Comparison of ENCODE assay signal across 8 cellular contexts in the genomic region with DNA sequence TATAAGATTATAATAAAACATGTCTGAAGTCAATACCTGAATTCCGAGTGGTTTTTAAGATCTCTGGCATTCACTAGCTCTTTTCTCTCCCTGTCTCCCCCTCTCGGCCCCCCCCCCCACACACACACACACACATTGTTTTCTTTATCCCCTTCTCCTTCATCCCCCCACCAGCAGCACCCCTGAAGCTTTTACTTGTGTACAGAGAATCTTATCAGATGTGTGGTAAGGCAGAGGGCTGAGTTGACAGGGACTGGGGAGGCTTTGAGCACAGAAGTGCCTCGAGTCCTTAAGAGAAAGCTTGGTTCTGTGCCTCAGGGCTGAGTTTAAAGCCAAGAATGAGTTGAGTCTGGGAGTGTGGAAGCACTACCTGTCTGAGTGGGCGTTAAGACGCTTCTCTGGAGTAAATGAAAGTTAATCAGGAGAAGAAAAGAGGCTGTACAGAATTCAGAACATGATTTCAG. TPM values are rescaled to one million over a fixed set of nuclear protein-coding genes. Genes with fewer than 3 reads are reported as not detected.
A peak's percentile ranks its signal among the peaks of the same experiment; 100 is the strongest.
DNase-seq lines count a peak whose midpoint lies in the region; ATAC-seq and TF ChIP-seq lines count a peak whose summit lies in the region.

No MANE protein-coding gene starts in this region.

- H3K27ac ChIP-seq in heart right ventricle, result peak overlapping the region; percentile 21 to 89 (median 73)
- H3K27ac ChIP-seq in SJSA1, result peak overlapping the region; percentile 10; the same call in 1 of the 2 replicates
- H3K27ac ChIP-seq in right lobe of liver, result peak overlapping the region; percentile 96 to 97 (median 96)
- H3K27ac ChIP-seq in subcutaneous abdominal adipose tissue (ENCODE audit: low read depth, low read length), result peak overlapping the region; percentile 88

- H3K4me1 Mint-ChIP-seq in brain, result peaks cover 41% of the 10 kb centered on the region

- ATAC-seq in heart right ventricle, result no peak
- no peak for ATAC-seq in Right ventricle myocardium superior (ENCODE audit: poor library complexity)
- peak in 3 of 4 donors; percentile 1 to 5 (median 3) for ATAC-seq in right lobe of liver
- no peak for ATAC-seq in HG02973 (IDR thresholded peaks at IDR 0.05; ENCODE audit: unreplicated experiment)
- no peak for ATAC-seq in HG02852 (IDR thresholded peaks at IDR 0.05; ENCODE audit: unreplicated experiment)

- peak overlapping the region; percentile 96 to 99 (median 99) for H3K27ac Mint-ChIP-seq in brain

- H3K27me3 Mint-ChIP-seq in brain, result peaks cover 27% of the 10 kb centered on the region

- H3K4me1 ChIP-seq in heart right ventricle (peaks cover 0 to 34% (median 20%) of the 10 kb centered on the region in 9 donors), SJSA1 (replicated peaks) (peaks cover 31% of the 10 kb centered on the region), right lobe of liver (peaks cover 0 to 9% (median 2%) of the 10 kb centered on the region in 4 donors), subcutaneous abdominal adipose tissue (ENCODE audit: control insufficient read depth in 5 of 5, insufficient read depth in 5 of 5, low read length in 5 of 5) (peaks cover 3 to 53% (median 45%) of the 10 kb centered on the region in 5 donors)

- H3K4me3 ChIP-seq in heart right ventricle (peak overlapping the region; percentile 54 to 96 (median 80)), SJSA1 (peak overlapping the region; percentile 47), right lobe of liver (peak overlapping the region; percentile 56 to 93 (median 91)), subcutaneous abdominal adipose tissue (ENCODE audit: low read depth in 1 of 5, low read length in 5 of 5) (peak overlapping the region; percentile 67 to 98 (median 97))

- TF ChIP-seq CTCF in heart right ventricle (IDR thresholded peaks at IDR 0.05), result no peak
- no peak for TF ChIP-seq CTCF in brain (conservative IDR thresholded peaks at IDR 0.05)
- TF ChIP-seq CTCF in right lobe of liver (IDR thresholded peaks at IDR 0.05), result no peak

- H3K9ac ChIP-seq in subcutaneous abdominal adipose tissue (ENCODE audit: low read length in 5 of 5), result peak overlapping the region in 4 of 5 donors; percentile 57 to 81 (median 70)

- peak overlapping the region; percentile 95 to 99 (median 99) for H3K4me3 Mint-ChIP-seq in brain

- H3K27me3 ChIP-seq in heart right ventricle, result no peaks in the 10 kb centered on the region
- no peaks in the 10 kb centered on the region for H3K27me3 ChIP-seq in SJSA1 (replicated peaks)
- no peaks in the 10 kb centered on the region for H3K27me3 ChIP-seq in right lobe of liver
- no peaks in the 10 kb centered on the region for H3K27me3 ChIP-seq in subcutaneous abdominal adipose tissue (ENCODE audit: control insufficient read depth in 5 of 5, insufficient read depth in 4 of 5, low read length in 5 of 5)

- peaks cover 0 to 7% (median 0%) of the 10 kb centered on the region in 9 donors for H3K36me3 ChIP-seq in heart right ventricle
- H3K36me3 ChIP-seq in SJSA1, result peaks cover 33% of the 10 kb centered on the region
- no peaks in the 10 kb centered on the region for H3K36me3 ChIP-seq in right lobe of liver
- no peaks in the 10 kb centered on the region for H3K36me3 ChIP-seq in subcutaneous abdominal adipose tissue (ENCODE audit: control insufficient read depth in 5 of 5, insufficient read depth in 5 of 5, low read length in 5 of 5)

- WGBS in heart right ventricle, 2 donors, result 34 to 46% methylated on average over 5 of the region's 5 CpGs
- WGBS in right lobe of liver (ENCODE audit: insufficient coverage, low coverage, low lambda C conversion rate, missing lambda C conversion rate), result 4% methylated on average over 5 of the region's 5 CpGs

- DNase-seq in heart right ventricle (no peak), Right ventricle myocardium superior (no peak), SJSA1 (ENCODE audit: low read depth in 1 of 2, low spot score in 2 of 2) (peak in 1 of 2 experiments; percentile 43), right lobe of liver (peak in 1 of 3 donors; percentile 56)

- no peak for TF ChIP-seq POLR2A in right lobe of liver (IDR thresholded peaks at IDR 0.05)

- peaks cover 0 to 25% (median 2%) of the 10 kb centered on the region in 5 experiments for H3K9me3 Mint-ChIP-seq in brain

- peaks cover 10% of the 10 kb centered on the region for H3K36me3 Mint-ChIP-seq in brain

- H3K9me3 ChIP-seq in heart right ventricle (no peaks in the 10 kb centered on the region), SJSA1 (replicated peaks) (no peaks in the 10 kb centered on the region), right lobe of liver (no peaks in the 10 kb centered on the region), subcutaneous abdominal adipose tissue (ENCODE audit: control insufficient read depth in 5 of 5, low read length in 5 of 5) (no peaks in the 10 kb centered on the region)

- intact Hi-C loops in heart right ventricle (cut with DNase I) (loop anchor here in 9 of 10 donors (2.0 to 10.0 kb wide), 18 partner anchors 140 to 1590 kb away; no protein-coding TSS in a partner anchor), Right ventricle myocardium superior (cut with DNase I) (loop anchor here (2.0 to 10.0 kb wide), 5 partner anchors 210 to 1480 kb away; no protein-coding TSS in a partner anchor), right lobe of liver (cut with DNase I) (loop anchor here (10.0 kb wide), 2 partner anchors 270 to 1260 kb away; no protein-coding TSS in a partner anchor)

RNA-seq across cellular contexts. Expression of gene ID2, which starts 2.6 kb away (rescaled TPM):
- total RNA-seq in heart right ventricle (10 to 100 TPM; 20.8 to 49.7 (median 27.2) TPM), Right ventricle myocardium superior (25.5 TPM), right lobe of liver (100 to 1,000 TPM; 103 to 520 (median 191) TPM)
- polyA plus RNA-seq in heart right ventricle (100 to 1,000 TPM in 1 of 2 donors, 10 to 100 TPM in 1; 70.3 to 113 TPM), brain (ENCODE audit: insufficient read depth, low read depth, low replicate concordance) (145 TPM)
- 161 and 209 TPM in 2 replicates for total RNA-seq in SJSA1 (2014; rRNA removed; shearing (Covaris generic))

Comparison
In these comparisons a context has a peak if more than half of its experiments do, and no peak if none do; other contexts are left out.
1. ATAC-seq: peak in right lobe of liver (3 of 4); none in heart right ventricle (0 of 8), Right ventricle myocardium superior (single experiment), HG02973 (single experiment) and HG02852 (single experiment).
2. H3K27ac ChIP-seq: peak in every context shown above with its lines; median percentile 96 in right lobe of liver; 88 in subcutaneous abdominal adipose tissue; 73 in heart right ventricle; 10 in SJSA1.
3. H3K4me3 ChIP-seq: peak in every context shown above with its lines; median percentile 97 in subcutaneous abdominal adipose tissue; 91 in right lobe of liver; 80 in heart right ventricle; 47 in SJSA1.